Comparison of ENCODE assay signal across 9 cellular contexts in genomic region chr7:44258423-44258760, GRCh38. TPM values are rescaled to one million over a fixed set of nuclear protein-coding genes. Genes with fewer than 3 reads are reported as not detected.
DNase-seq lines count a peak whose midpoint lies in the region; ATAC-seq, FAIRE-seq and TF ChIP-seq lines count a peak whose summit lies in the region.
"Had no signal": no experiment of that assay in that cellular context is flagged by ENCODE, and none has a peak within 500 bp of the region (broad histone marks: within the 10 kb centered on the region; RNA-seq: fewer than 3 reads in every experiment).

No MANE protein-coding gene starts in this region.

- no peaks in the 10 kb centered on the region for H3K27me3 Mint-ChIP-seq in activated T-cell treated with anti-CD3 and anti-CD28 coated beads, Interleukin-2, amount 50 U/mL, for 24 hours
- no peaks in the 10 kb centered on the region for H3K27me3 Mint-ChIP-seq in activated CD8-positive, alpha-beta T cell treated with anti-CD3 and anti-CD28 coated beads for 36 hours

- POLR2A ChIA-PET in activated CD8-positive, alpha-beta T cell treated with anti-CD3 and anti-CD28 coated beads for 36 hours (lab: Charles Lee), result interaction anchor here (0.8 to 1.6 kb wide), 5 partner anchors 10 to 232 kb away, joined by 3 to 6 read pairs (median 4); partner anchors contain the start of genes DBNL and NUDCD3

- H3K9me3 Mint-ChIP-seq in activated T-cell treated with anti-CD3 and anti-CD28 coated beads, Interleukin-2, amount 50 U/mL, for 24 hours, result no peaks in the 10 kb centered on the region
- peaks cover 4% of the 10 kb centered on the region for H3K9me3 Mint-ChIP-seq in activated CD8-positive, alpha-beta T cell treated with anti-CD3 and anti-CD28 coated beads for 36 hours

- H3K4me1 Mint-ChIP-seq in activated T-cell treated with anti-CD3 and anti-CD28 coated beads, Interleukin-2, amount 50 U/mL, for 24 hours (ENCODE audit: low read depth), result peaks cover 53% of the 10 kb centered on the region
- peaks cover 52% of the 10 kb centered on the region for H3K4me1 Mint-ChIP-seq in activated CD8-positive, alpha-beta T cell treated with anti-CD3 and anti-CD28 coated beads for 36 hours (ENCODE audit: low read depth)

- H3K9me3 ChIP-seq in hepatocyte (ENCODE audit: low read depth), result no peaks in the 10 kb centered on the region
- no peaks in the 10 kb centered on the region for H3K9me3 ChIP-seq in stomach

- peak; percentile 8 for ATAC-seq in activated CD8-positive, alpha-beta T cell treated with anti-CD3 and anti-CD28 coated beads for 36 hours

- no peaks in the 10 kb centered on the region for H3K27me3 ChIP-seq in hepatocyte
- H3K27me3 ChIP-seq in stomach, result peaks cover 0 to 20% (median under 1%) of the 10 kb centered on the region in 3 donors

- H3K4me3 ChIP-seq in hepatocyte (no peak overlapping the region), stomach (no peak overlapping the region)

- no peak for DNase-seq in activated T-cell treated with anti-CD3 and anti-CD28 coated beads, Interleukin-2, amount 50 U/mL, for 24 hours
- DNase-seq in activated T-cell treated with anti-CD3 and anti-CD28 coated beads, Interleukin-2, amount 50 U/mL, for 1 hour, result no peak
- DNase-seq in activated CD8-positive, alpha-beta T cell treated with anti-CD3 and anti-CD28 coated beads for 36 hours, result no peak
- DNase-seq in hepatocyte (ENCODE audit: low spot score), result no peak
- no peak for DNase-seq in stomach
- no peak for DNase-seq in D721Med (ENCODE audit: insufficient read length, low spot score)
- DNase-seq in HCEC 1CT, result no peak
- no peak for DNase-seq in NOMO-1 treated with dmso at 0.1 percent for 144 hours (lab: John Stamatoyannopoulos, UW; ENCODE audit: unreplicated experiment)
- DNase-seq: NCI-H2081 treated with DMSO at 0.1 percent for 48 hours had no signal

- no peak for TF ChIP-seq POLR2A in stomach (IDR thresholded peaks at IDR 0.05)

- no peak overlapping the region for H2AFZ ChIP-seq in hepatocyte

- WGBS in hepatocyte (ENCODE audit: low lambda C conversion rate, missing lambda C conversion rate), result 94% methylated on average over 4 of the region's 4 CpGs
- WGBS in stomach, 5 donors, result 76 to 83% (median 83%) methylated on average over 4 of the region's 4 CpGs

- intact Hi-C loops in activated CD8-positive, alpha-beta T cell treated with anti-CD3 and anti-CD28 coated beads for 36 hours (cut with micrococcal nuclease), result no loop called here
- intact Hi-C loops in stomach (cut with DNase I; ENCODE audit: low total_unique reads), result no loop called here

- no peak for FAIRE-seq in D721Med (lab: Jason Lieb, UNC)

- H4K20me1 ChIP-seq in hepatocyte (ENCODE audit: insufficient read depth, poor library complexity, severe bottlenecking), result no peaks in the 10 kb centered on the region

- H3K27ac ChIP-seq in hepatocyte (no peak overlapping the region), stomach (peak overlapping the region in 3 of 5 donors; percentile 50 to 70 (median 56))

- TF ChIP-seq CTCF in activated CD8-positive, alpha-beta T cell treated with anti-CD3 and anti-CD28 coated beads for 36 hours (IDR thresholded peaks at IDR 0.05), result no peak
- TF ChIP-seq CTCF in hepatocyte (IDR thresholded peaks at IDR 0.05; ENCODE audit: poor library complexity) (no peak), stomach (IDR thresholded peaks at IDR 0.05) (no peak), D721Med (IDR thresholded peaks at IDR 0.05; ENCODE audit: insufficient read depth, missing control alignments) (no peak)

- H3K4me1 ChIP-seq in hepatocyte (ENCODE audit: insufficient read depth), result peaks cover 30% of the 10 kb centered on the region
- peaks cover 19 to 31% (median 23%) of the 10 kb centered on the region in 4 donors for H3K4me1 ChIP-seq in stomach

- H3K27ac Mint-ChIP-seq in activated T-cell treated with anti-CD3 and anti-CD28 coated beads, Interleukin-2, amount 50 U/mL, for 24 hours, result peak overlapping the region; percentile 90
- H3K27ac Mint-ChIP-seq in activated CD8-positive, alpha-beta T cell treated with anti-CD3 and anti-CD28 coated beads for 36 hours, result peak overlapping the region; percentile 85

- H3K79me2 ChIP-seq in hepatocyte, result no peaks in the 10 kb centered on the region

- peak overlapping the region; percentile 13 for H3K4me2 ChIP-seq in hepatocyte

- CTCF ChIA-PET in activated CD8-positive, alpha-beta T cell treated with anti-CD3 and anti-CD28 coated beads for 36 hours (lab: Charles Lee), result interaction anchor here (0.7 to 2.6 kb wide), 8 partner anchors 16 to 307 kb away, joined by 3 to 15 read pairs (median 4); partner anchors contain the start of gene DBNL

- peak overlapping the region; percentile 57 for H3K4me3 Mint-ChIP-seq in activated T-cell treated with anti-CD3 and anti-CD28 coated beads, Interleukin-2, amount 50 U/mL, for 24 hours
- H3K4me3 Mint-ChIP-seq in activated CD8-positive, alpha-beta T cell treated with anti-CD3 and anti-CD28 coated beads for 36 hours, result peak overlapping the region; percentile 20

- H3K9me2 ChIP-seq in hepatocyte (replicated peaks; ENCODE audit: insufficient read depth), result no peaks in the 10 kb centered on the region

- H3K36me3 ChIP-seq in hepatocyte (replicated peaks; ENCODE audit: insufficient read depth, low read depth), result no peaks in the 10 kb centered on the region
- no peaks in the 10 kb centered on the region for H3K36me3 ChIP-seq in stomach

- no peak for TF ChIP-seq EP300 in stomach (IDR thresholded peaks at IDR 0.05)

- H3K36me3 Mint-ChIP-seq in activated T-cell treated with anti-CD3 and anti-CD28 coated beads, Interleukin-2, amount 50 U/mL, for 24 hours (ENCODE audit: low read depth), result no peaks in the 10 kb centered on the region
- no peaks in the 10 kb centered on the region for H3K36me3 Mint-ChIP-seq in activated CD8-positive, alpha-beta T cell treated with anti-CD3 and anti-CD28 coated beads for 36 hours (ENCODE audit: low read depth)

RNA-seq across cellular contexts. Expression of gene YKT6, which starts 57.6 kb away (rescaled TPM):
- total RNA-seq in activated CD8-positive, alpha-beta T cell treated with anti-CD3 and anti-CD28 coated beads for 36 hours, result 10 to 100 TPM; 49.3 to 50.9 TPM
- total RNA-seq in hepatocyte (86.9 and 88.9 TPM in 2 replicates), stomach (10 to 100 TPM; 35.7 to 86.9 (median 52.0) TPM)
- polyA plus RNA-seq in hepatocyte (69.3 and 75.7 TPM in 2 replicates), stomach (10 to 100 TPM; 35.3 to 58.7 (median 52.4) TPM)
